ENCODE assay signal across 26 cellular contexts in the genomic region with DNA sequence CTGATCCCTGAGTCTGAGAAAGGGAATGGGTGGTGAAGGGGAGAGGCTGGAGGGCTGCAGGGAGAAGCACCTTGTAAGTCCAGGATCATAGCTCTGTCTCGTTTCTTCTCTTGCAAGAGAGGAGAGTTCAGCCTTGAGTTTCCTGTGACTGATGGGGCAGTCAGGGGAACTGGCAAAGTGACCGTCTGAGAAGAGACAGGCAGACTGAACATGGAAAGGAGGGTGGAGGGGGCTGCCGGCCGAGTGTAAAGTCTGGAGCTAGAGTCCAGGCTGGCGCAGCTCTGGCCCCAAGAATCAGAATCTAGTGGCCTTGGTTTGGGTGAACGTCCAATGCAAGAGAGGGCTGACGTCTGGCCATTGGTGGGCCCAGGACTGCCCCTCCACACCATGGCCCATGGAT.
A peak's percentile ranks its signal among the peaks of the same experiment; 100 is the strongest.
DNase-seq lines count a peak whose midpoint lies in the region; ATAC-seq and TF ChIP-seq lines count a peak whose summit lies in the region.
"Had no signal": no experiment of that assay in that cellular context is flagged by ENCODE, and none has a peak within 500 bp of the region (broad histone marks: within the 10 kb centered on the region; RNA-seq: fewer than 3 reads in every experiment).

No MANE protein-coding gene starts in this region.

- H4K5ac ChIP-seq in mesendoderm (ENCODE audit: low read length) = no peak overlapping the region

- H3K4me1 Mint-ChIP-seq in stimulated activated effector memory CD8-positive, alpha-beta T cell treated with anti-CD3 and anti-CD28 coated beads, Interleukin-12 subunit alpha, Interleukin-12 subunit beta, amount 100 ng/mL, for 72 hours = peaks cover 2% of the 10 kb centered on the region
- no peaks in the 10 kb centered on the region for H3K4me1 Mint-ChIP-seq in T-cell
- H3K4me1 Mint-ChIP-seq: activated naive CD4-positive, alpha-beta T cell treated with anti-CD3 and anti-CD28 coated beads, Interleukin-2, amount 10 ng/mL, durations not matched to agents 7 days and 5 days; activated T-helper 17 cell treated with anti-CD3 and anti-CD28 coated beads, Interleukin-2, amount 50 U/mL, for 72 hours; CD8-positive, alpha-beta memory T cell had no signal

- H3K23ac ChIP-seq in mesendoderm (ENCODE audit: low read length) = no peak overlapping the region

- no peak overlapping the region for H3K18ac ChIP-seq in mesendoderm (ENCODE audit: low read length)

- POLR2A ChIA-PET in RWPE1 (lab: Yijun Ruan, JAX; ENCODE audit: low non-redundant PET) (no interaction called here), T-cell (lab: Charles Lee) (no interaction called here)

- H3K79me2 ChIP-seq in mesendoderm (ENCODE audit: control insufficient read depth, insufficient read depth, low read length) = no peaks in the 10 kb centered on the region

- no peaks in the 10 kb centered on the region for H3K9me3 ChIP-seq in esophagus (ENCODE audit: control insufficient read depth in 2 of 2, insufficient read depth in 1 of 2, low read depth in 1 of 2, low read length in 1 of 2)
- H3K9me3 ChIP-seq: MG63 had no signal

- H3K27ac Mint-ChIP-seq in stimulated activated effector memory CD8-positive, alpha-beta T cell treated with anti-CD3 and anti-CD28 coated beads, Interleukin-12 subunit alpha, Interleukin-12 subunit beta, amount 100 ng/mL, for 72 hours = peak overlapping the region; percentile 45
- H3K27ac Mint-ChIP-seq in T-cell = no peak overlapping the region
- H3K27ac Mint-ChIP-seq: activated CD4-positive, alpha-beta memory T cell treated with anti-CD3 and anti-CD28 coated beads for 36 hours; activated naive CD4-positive, alpha-beta T cell treated with anti-CD3 and anti-CD28 coated beads, Interleukin-2, amount 10 ng/mL, durations not matched to agents 7 days and 5 days; activated T-helper 17 cell treated with anti-CD3 and anti-CD28 coated beads, Interleukin-2, amount 50 U/mL, for 72 hours; HFFc6; naive thymus-derived CD8-positive, alpha-beta T cell had no signal

- no peak overlapping the region for H3K4ac ChIP-seq in mesendoderm (ENCODE audit: low read depth, low read length)

- H2BK120ac ChIP-seq in mesendoderm (ENCODE audit: low read depth, low read length) = no peak overlapping the region

- CTCF ChIA-PET in RWPE1 (lab: Yijun Ruan, JAX) = no interaction called here
- CTCF ChIA-PET in T-cell (lab: Charles Lee) = interaction anchor here in 1 of 2 donors (1.1 kb wide), 1 partner anchor 42 kb away, joined by 3 read pairs; no protein-coding TSS in a partner anchor

- DNase-seq in RWPE1 (ENCODE audit: low spot score) = no peak
- no peak for DNase-seq in mesendoderm
- DNase-seq in stimulated activated effector memory CD8-positive, alpha-beta T cell treated with anti-CD3 and anti-CD28 coated beads, Interleukin-12 subunit alpha, Interleukin-12 subunit beta, amount 100 ng/mL, for 72 hours (ENCODE audit: low spot score in 2 of 2) = no peak
- DNase-seq in stimulated activated CD4-positive, alpha-beta T cell treated with anti-CD3 and anti-CD28 coated beads, Interleukin-12 subunit alpha, Interleukin-12 subunit beta, amount 100 ng/mL, for 4 hours = no peak
- no peak for DNase-seq in T-cell
- DNase-seq in NCI-H2171 treated with DMSO at 0.1 percent for 48 hours (lab: John Stamatoyannopoulos, UW) = no peak
- DNase-seq: activated CD4-positive, alpha-beta memory T cell treated with anti-CD3 and anti-CD28 coated beads for 36 hours; activated CD4-positive, CD25-positive, alpha-beta regulatory T cell treated with anti-CD3 and anti-CD28 coated beads, Interleukin-2, amount 50 U/mL, for 72 hours; activated naive CD4-positive, alpha-beta T cell treated with anti-CD3 and anti-CD28 coated beads, Interleukin-2, amount 10 ng/mL, durations not matched to agents 7 days and 5 days; CD8-positive, alpha-beta memory T cell; DMS 273 treated with DMSO at 0.1 percent for 48 hours; dorsolateral prefrontal cortex; HFFc6; KBM-7; MG63; naive thymus-derived CD8-positive, alpha-beta T cell; NCI-H1105; NCI-H187; NCI-H2171; NCI-H510A; PC-3; trophoblast cell had no signal

- 89 to 94% methylated on average over 7 of the region's 7 CpGs for WGBS in esophagus, 2 donors
- WGBS in mesendoderm (ENCODE audit: extremely low coverage, insufficient coverage, low lambda C conversion rate) = no CpG with 5 or more reads among the region's 7 CpGs

- H4K8ac ChIP-seq in mesendoderm (ENCODE audit: low read depth, low read length) = no peak overlapping the region

- no peaks in the 10 kb centered on the region for H3K27me3 Mint-ChIP-seq in T-cell
- H3K27me3 Mint-ChIP-seq: activated CD4-positive, alpha-beta memory T cell treated with anti-CD3 and anti-CD28 coated beads for 36 hours; activated naive CD4-positive, alpha-beta T cell treated with anti-CD3 and anti-CD28 coated beads, Interleukin-2, amount 10 ng/mL, durations not matched to agents 7 days and 5 days; activated T-helper 17 cell treated with anti-CD3 and anti-CD28 coated beads, Interleukin-2, amount 50 U/mL, for 72 hours; CD8-positive, alpha-beta memory T cell; naive thymus-derived CD8-positive, alpha-beta T cell had no signal

- ATAC-seq in stimulated activated effector memory CD8-positive, alpha-beta T cell treated with anti-CD3 and anti-CD28 coated beads, Interleukin-12 subunit alpha, Interleukin-12 subunit beta, amount 100 ng/mL, for 72 hours = no peak
- ATAC-seq in T-cell (replicated peaks in 1 of 4) (no peak), HG02981 (IDR thresholded peaks at IDR 0.05; ENCODE audit: unreplicated experiment) (no peak)
- ATAC-seq: activated T-helper 17 cell treated with anti-CD3 and anti-CD28 coated beads, Interleukin-2, amount 50 U/mL, for 72 hours; naive thymus-derived CD8-positive, alpha-beta T cell; PC-3 had no signal

- no peak for TF ChIP-seq CTCF in RWPE1 (conservative IDR thresholded peaks at IDR 0.05; ENCODE audit: low read depth)

- H3K36me3 Mint-ChIP-seq in stimulated activated effector memory CD8-positive, alpha-beta T cell treated with anti-CD3 and anti-CD28 coated beads, Interleukin-12 subunit alpha, Interleukin-12 subunit beta, amount 100 ng/mL, for 72 hours = no peaks in the 10 kb centered on the region
- H3K36me3 Mint-ChIP-seq in T-cell = peaks cover 31% of the 10 kb centered on the region
- H3K36me3 Mint-ChIP-seq: activated naive CD4-positive, alpha-beta T cell treated with anti-CD3 and anti-CD28 coated beads, Interleukin-2, amount 10 ng/mL, durations not matched to agents 7 days and 5 days had no signal

- H3K4me3 ChIP-seq in esophagus (ENCODE audit: low read depth in 1 of 2, low read length in 2 of 2) (no peak overlapping the region), mesendoderm (ENCODE audit: low read length) (no peak overlapping the region)
- H3K4me3 ChIP-seq: dorsolateral prefrontal cortex, MG63 had no signal

- peak overlapping the region; percentile 64 for H2BK5ac ChIP-seq in mesendoderm (ENCODE audit: low read length)

- no peak overlapping the region for H2AK5ac ChIP-seq in mesendoderm (ENCODE audit: low read length)

- peak overlapping the region; percentile 36 for H3K9ac ChIP-seq in mesendoderm (ENCODE audit: low read length)

- no peak overlapping the region for H3K4me3 Mint-ChIP-seq in stimulated activated effector memory CD8-positive, alpha-beta T cell treated with anti-CD3 and anti-CD28 coated beads, Interleukin-12 subunit alpha, Interleukin-12 subunit beta, amount 100 ng/mL, for 72 hours
- no peak overlapping the region for H3K4me3 Mint-ChIP-seq in T-cell
- H3K4me3 Mint-ChIP-seq: activated CD4-positive, alpha-beta memory T cell treated with anti-CD3 and anti-CD28 coated beads for 36 hours; activated naive CD4-positive, alpha-beta T cell treated with anti-CD3 and anti-CD28 coated beads, Interleukin-2, amount 10 ng/mL, durations not matched to agents 7 days and 5 days; activated T-helper 17 cell treated with anti-CD3 and anti-CD28 coated beads, Interleukin-2, amount 50 U/mL, for 72 hours; brain; CD8-positive, alpha-beta memory T cell; HFFc6; naive thymus-derived CD8-positive, alpha-beta T cell had no signal

- H3K36me3 ChIP-seq in esophagus (ENCODE audit: control insufficient read depth in 2 of 2, insufficient read depth in 2 of 2, low read length in 1 of 2) (peaks cover 12 to 26% of the 10 kb centered on the region in 2 donors), mesendoderm (ENCODE audit: control insufficient read depth, insufficient read depth, low read length) (no peaks in the 10 kb centered on the region)

- no peak overlapping the region for H3K4me2 ChIP-seq in mesendoderm (ENCODE audit: low read length)

- H3K27me3 ChIP-seq in esophagus (ENCODE audit: control insufficient read depth in 1 of 2, insufficient read depth in 2 of 2, low read length in 2 of 2) (no peaks in the 10 kb centered on the region), mesendoderm (ENCODE audit: insufficient read depth, low read length, poor library complexity) (no peaks in the 10 kb centered on the region)
- H3K27me3 ChIP-seq: dorsolateral prefrontal cortex, MG63 had no signal

- H3K9me3 Mint-ChIP-seq in stimulated activated effector memory CD8-positive, alpha-beta T cell treated with anti-CD3 and anti-CD28 coated beads, Interleukin-12 subunit alpha, Interleukin-12 subunit beta, amount 100 ng/mL, for 72 hours = no peaks in the 10 kb centered on the region
- H3K9me3 Mint-ChIP-seq in T-cell = no peaks in the 10 kb centered on the region
- H3K9me3 Mint-ChIP-seq: activated CD4-positive, alpha-beta memory T cell treated with anti-CD3 and anti-CD28 coated beads for 36 hours; activated naive CD4-positive, alpha-beta T cell treated with anti-CD3 and anti-CD28 coated beads, Interleukin-2, amount 10 ng/mL, durations not matched to agents 7 days and 5 days; activated T-helper 17 cell treated with anti-CD3 and anti-CD28 coated beads, Interleukin-2, amount 50 U/mL, for 72 hours; brain; CD8-positive, alpha-beta memory T cell; HFFc6; naive thymus-derived CD8-positive, alpha-beta T cell had no signal

- H3K27ac ChIP-seq in RWPE1 (0 out of 2 replicates have a peak overlapping the region, but pooled peaks have one; percentile 4), esophagus (ENCODE audit: low read depth in 2 of 2, low read length in 1 of 2) (peak overlapping the region; percentile 27 to 40), mesendoderm (ENCODE audit: low read depth, low read length) (peak overlapping the region; percentile 28)

- no peak overlapping the region for H2BK15ac ChIP-seq in mesendoderm (replicated peaks; ENCODE audit: low read depth)

- H3K4me1 ChIP-seq in esophagus (ENCODE audit: control insufficient read depth in 2 of 2, insufficient read depth in 2 of 2, low read length in 1 of 2) (peaks cover 0 to 2% of the 10 kb centered on the region in 2 donors), mesendoderm (ENCODE audit: control insufficient read depth, low read depth, low read length) (peaks cover 23% of the 10 kb centered on the region)

- no peaks in the 10 kb centered on the region for H3K79me1 ChIP-seq in mesendoderm (ENCODE audit: low read length)

- H3K56ac ChIP-seq in mesendoderm (ENCODE audit: low read length) = peak overlapping the region; percentile 73
